In genomic region chr17:64808178-64808977, GRCh38 we compare ENCODE assay signal across 7 cellular contexts.
DNase-seq lines count a peak whose midpoint lies in the region; ATAC-seq lines count a peak whose summit lies in the region.
"Not testable (repeated sequence)": the region's sequence is repeated elsewhere in the genome, so short reads cannot be mapped to it uniquely, and the experiment has no call there.

No MANE protein-coding gene starts in this region.

- not testable (repeated sequence) for H3K4me3 ChIP-seq in MG63

- not testable (repeated sequence) for H3K9me3 ChIP-seq in MG63

- intact Hi-C loops in cardiac septum (cut with DNase I), result not testable (repeated sequence)

- DNase-seq in MG63 (peak; percentile 84), SKM-1 (lab: John Stamatoyannopoulos, UW; ENCODE audit: unreplicated experiment) (peak; percentile 3), cardiac septum (ENCODE audit: low spot score) (peak; percentile 84)
- peak; percentile 38 for DNase-seq in activated gamma-delta T cell treated with anti-CD3 and anti-CD28 coated beads, Interleukin-2, amount 50 U/mL, for 16 hours (ENCODE audit: low read depth)
- DNase-seq in stimulated activated CD4-positive, alpha-beta T cell treated with anti-CD3 and anti-CD28 coated beads, Interleukin-12 subunit alpha, Interleukin-12 subunit beta, amount 100 ng/mL, for 24 hours (ENCODE audit: low read depth in 2 of 2), result peak; percentile 23 to 33

- H3K27me3 ChIP-seq in MG63, result not testable (repeated sequence)

- ATAC-seq in GM18520 (IDR thresholded peaks at IDR 0.05; ENCODE audit: unreplicated experiment), result peak; percentile 87
- ATAC-seq in HG02798 (IDR thresholded peaks at IDR 0.05; ENCODE audit: poor library complexity, unreplicated experiment), result peak; percentile 87

- H3K36me3 ChIP-seq in MG63, result not testable (repeated sequence)

Comparison
In these comparisons a context has a peak if more than half of its experiments do, and no peak if none do; other contexts are left out.
1. DNase-seq: peak in every context shown above with its lines; median percentile 84 in MG63; 84 in cardiac septum; 38 in activated gamma-delta T cell treated with anti-CD3 and anti-CD28 coated beads, Interleukin-2, amount 50 U/mL, for 16 hours; 28 in stimulated activated CD4-positive, alpha-beta T cell treated with anti-CD3 and anti-CD28 coated beads, Interleukin-12 subunit alpha, Interleukin-12 subunit beta, amount 100 ng/mL, for 24 hours; 3 in SKM-1.